Comparison of ENCODE assay signal across 30 cellular contexts in the genomic region with DNA sequence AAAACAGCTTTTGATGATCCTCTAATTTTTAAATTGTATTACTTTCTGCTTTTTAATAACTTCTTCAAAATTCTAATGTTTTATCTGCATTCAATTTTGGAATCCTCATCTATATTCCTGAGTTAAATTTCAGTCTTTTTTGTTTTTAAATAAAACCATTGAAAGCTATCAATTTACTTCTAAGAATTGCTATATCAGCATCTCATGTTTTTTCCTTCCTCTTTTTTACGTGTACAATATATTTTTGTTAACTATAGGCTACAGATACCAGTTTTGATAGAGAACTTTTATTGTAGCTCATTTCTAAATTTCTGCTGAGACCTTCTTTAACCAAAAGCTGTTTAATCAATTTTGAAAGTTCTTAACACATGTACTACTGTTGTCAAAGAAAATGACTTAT.
"Had no signal": no experiment of that assay in that cellular context is flagged by ENCODE, and none has a peak within 500 bp of the region (broad histone marks: within the 10 kb centered on the region; RNA-seq: fewer than 3 reads in every experiment).

No MANE protein-coding gene starts in this region.

- H3K4me2 ChIP-seq: hepatocyte, smooth muscle cell had no signal

- H3K9me3 Mint-ChIP-seq: stimulated activated memory B cell treated with anti-CD40 and anti-IgM and Interleukin-4, amounts not matched to agents 10 μg/mL and 1 μg/mL and 100 μg/mL, for 72 hours had no signal

- H3K4me3 ChIP-seq: gastroesophageal sphincter, hepatocyte, ovary, psoas muscle, smooth muscle cell, stomach, thyroid gland, upper lobe of left lung, vagina had no signal

- FAIRE-seq: bronchial epithelial cell, colon had no signal

- H3K4me3 Mint-ChIP-seq: activated CD4-positive, alpha-beta T cell treated with anti-CD3 and anti-CD28 coated beads for 36 hours; activated CD8-positive, alpha-beta memory T cell treated with anti-CD3 and anti-CD28 coated beads, Interleukin-2, amount 10 ng/mL, durations not matched to agents 7 days and 5 days; activated CD8-positive, alpha-beta T cell treated with anti-CD3 and anti-CD28 coated beads, Interleukin-2, amount 10 ng/mL, durations not matched to agents 7 days and 5 days; naive thymus-derived CD4-positive, alpha-beta T cell; stimulated activated memory B cell treated with anti-CD40 and anti-IgM and Interleukin-4, amounts not matched to agents 10 μg/mL and 1 μg/mL and 100 μg/mL, for 72 hours had no signal

- H3K9me3 ChIP-seq: gastroesophageal sphincter, ovary, psoas muscle, stomach, thyroid gland, upper lobe of left lung, vagina had no signal

- H3K27ac Mint-ChIP-seq: activated CD4-positive, alpha-beta T cell treated with anti-CD3 and anti-CD28 coated beads for 36 hours; activated CD8-positive, alpha-beta memory T cell treated with anti-CD3 and anti-CD28 coated beads, Interleukin-2, amount 10 ng/mL, durations not matched to agents 7 days and 5 days; activated CD8-positive, alpha-beta T cell treated with anti-CD3 and anti-CD28 coated beads, Interleukin-2, amount 10 ng/mL, durations not matched to agents 7 days and 5 days; naive thymus-derived CD4-positive, alpha-beta T cell; stimulated activated memory B cell treated with anti-CD40 and anti-IgM and Interleukin-4, amounts not matched to agents 10 μg/mL and 1 μg/mL and 100 μg/mL, for 72 hours had no signal

- DNase-seq: activated CD4-positive, alpha-beta T cell treated with anti-CD3 and anti-CD28 coated beads for 36 hours; activated CD4-positive, CD25-positive, alpha-beta regulatory T cell; activated CD8-positive, alpha-beta memory T cell treated with anti-CD3 and anti-CD28 coated beads, Interleukin-2, amount 10 ng/mL, durations not matched to agents 7 days and 5 days; activated CD8-positive, alpha-beta T cell treated with anti-CD3 and anti-CD28 coated beads, Interleukin-2, amount 10 ng/mL, durations not matched to agents 7 days and 5 days; activated naive CD4-positive, alpha-beta T cell; activated T-cell treated with anti-CD3 and anti-CD28 coated beads, Interleukin-2, amount 50 U/mL, for 48 hours; dermis blood vessel endothelial cell; effector memory CD4-positive, alpha-beta T cell; erythroblast; islet precursor cell; left colon; midbrain; naive thymus-derived CD4-positive, alpha-beta T cell; ovary; psoas muscle; stimulated activated CD4-positive, alpha-beta T cell treated with anti-CD3 and anti-CD28 coated beads, Interleukin-1b, Interleukin-23, amount 100 ng/mL, for 48 hours; stimulated activated CD4-positive, alpha-beta T cell treated with anti-CD3 and anti-CD28 coated beads, Interleukin-4, amount 100 ng/mL, for 4 hours; stimulated activated CD8-positive, alpha-beta memory T cell treated with anti-CD3 and anti-CD28 coated beads, Interleukin-4, amount 100 ng/mL, for 48 hours; stomach; T1000; thyroid gland; upper lobe of left lung had no signal

- H3K4me1 Mint-ChIP-seq: activated CD4-positive, alpha-beta T cell treated with anti-CD3 and anti-CD28 coated beads for 36 hours; activated CD8-positive, alpha-beta memory T cell treated with anti-CD3 and anti-CD28 coated beads, Interleukin-2, amount 10 ng/mL, durations not matched to agents 7 days and 5 days; naive thymus-derived CD4-positive, alpha-beta T cell; stimulated activated memory B cell treated with anti-CD40 and anti-IgM and Interleukin-4, amounts not matched to agents 10 μg/mL and 1 μg/mL and 100 μg/mL, for 72 hours had no signal

- H3K36me3 Mint-ChIP-seq: activated naive CD4-positive, alpha-beta T cell treated with anti-CD3 and anti-CD28 coated beads, Interleukin-2, amount 50 U/mL, for 72 hours had no signal

- H3K27me3 Mint-ChIP-seq: activated CD4-positive, alpha-beta T cell treated with anti-CD3 and anti-CD28 coated beads for 36 hours; activated CD8-positive, alpha-beta memory T cell treated with anti-CD3 and anti-CD28 coated beads, Interleukin-2, amount 10 ng/mL, durations not matched to agents 7 days and 5 days; stimulated activated memory B cell treated with anti-CD40 and anti-IgM and Interleukin-4, amounts not matched to agents 10 μg/mL and 1 μg/mL and 100 μg/mL, for 72 hours had no signal

- H3K4me1 ChIP-seq: gastroesophageal sphincter, psoas muscle, stomach, thyroid gland, vagina had no signal

- H3K27ac ChIP-seq: gastroesophageal sphincter, hepatocyte, ovary, psoas muscle, stomach, thyroid gland, upper lobe of left lung, vagina had no signal

- ATAC-seq: activated CD4-positive, alpha-beta T cell treated with anti-CD3 and anti-CD28 coated beads for 36 hours; activated CD8-positive, alpha-beta memory T cell treated with anti-CD3 and anti-CD28 coated beads, Interleukin-2, amount 10 ng/mL, durations not matched to agents 7 days and 5 days; activated CD8-positive, alpha-beta T cell treated with anti-CD3 and anti-CD28 coated beads, Interleukin-2, amount 10 ng/mL, durations not matched to agents 7 days and 5 days; activated naive CD4-positive, alpha-beta T cell treated with anti-CD3 and anti-CD28 coated beads, Interleukin-2, amount 50 U/mL, for 72 hours; gastroesophageal sphincter; left colon; naive thymus-derived CD4-positive, alpha-beta T cell; psoas muscle; stimulated activated memory B cell treated with anti-CD40 and anti-IgM and Interleukin-4, amounts not matched to agents 10 μg/mL and 1 μg/mL and 100 μg/mL, for 72 hours had no signal
